8 cellular contexts compared by ENCODE assay signal in the genomic region with DNA sequence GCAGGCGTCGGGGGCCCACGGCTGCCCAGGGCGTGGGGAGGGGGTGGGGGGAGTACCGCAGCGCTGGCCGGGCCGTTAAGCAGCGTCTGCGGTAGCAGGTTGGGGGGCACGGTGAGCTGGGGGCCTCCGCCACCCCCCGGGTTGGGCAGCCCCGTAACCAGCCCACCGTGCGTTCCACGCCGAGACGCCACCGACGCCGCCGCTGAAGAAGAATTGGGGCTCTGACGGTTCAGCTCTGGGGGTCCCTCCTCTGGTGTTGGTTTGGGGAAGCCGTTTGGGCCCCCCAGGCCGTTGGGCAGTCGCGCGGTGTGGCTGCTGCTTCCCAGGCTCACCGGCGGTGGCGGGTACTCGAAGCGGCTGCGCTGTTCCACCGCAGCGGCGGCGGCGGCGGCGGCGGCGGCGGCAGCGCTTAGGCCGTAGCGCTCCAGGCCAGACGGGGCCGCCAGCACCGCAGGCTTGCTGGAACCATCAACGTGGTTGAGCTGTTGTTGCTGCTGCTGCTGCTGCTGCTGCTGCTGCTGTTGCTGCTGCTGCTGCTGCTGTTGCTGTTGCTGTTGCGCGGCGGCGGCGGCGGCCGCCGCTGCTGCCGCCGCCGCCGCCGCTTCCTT. TPM values are rescaled to one million over a fixed set of nuclear protein-coding genes. Genes with fewer than 3 reads are reported as not detected.
DNase-seq lines count a peak whose midpoint lies in the region; TF ChIP-seq lines count a peak whose summit lies in the region.

No MANE protein-coding gene starts in this region.

- H3K4me3 ChIP-seq in HUES6 (ENCODE audit: low read depth, low read length) (peak overlapping the region; percentile 84), WERI-Rb-1 (ENCODE audit: low read depth, low read length) (peak overlapping the region; percentile 81), lower leg skin (ENCODE audit: low read depth, poor library complexity, severe bottlenecking) (peak overlapping the region; percentile 84), stomach smooth muscle (ENCODE audit: low read length in 2 of 2) (peak overlapping the region; percentile 86 to 95)

- DNase-seq in GM13976 (ENCODE audit: low spot score), result peak; percentile 70
- no peak for DNase-seq in WERI-Rb-1
- no peak for DNase-seq in lower leg skin (ENCODE audit: low spot score in 2 of 2)
- no peak for DNase-seq in HT-29 (ENCODE audit: low spot score)

- H3K4me1 ChIP-seq in HUES6 (ENCODE audit: control insufficient read depth, insufficient read depth, low read length) (peaks cover 50% of the 10 kb centered on the region), stomach smooth muscle (ENCODE audit: control insufficient read depth, insufficient read depth, low read length) (peaks cover 65% of the 10 kb centered on the region)

- H3K27ac ChIP-seq in 22Rv1 (peak overlapping the region; percentile 100), HUES6 (ENCODE audit: low read depth, low read length) (no peak overlapping the region), WERI-Rb-1 (no peak overlapping the region; the same call in 1 of the 2 replicates), cingulate gyrus (ENCODE audit: low read depth, low read length) (peak overlapping the region; percentile 97), stomach smooth muscle (ENCODE audit: low read length) (peak overlapping the region; percentile 100)

- H3K9me3 ChIP-seq in HUES6 (ENCODE audit: control insufficient read depth, insufficient read depth, low read depth, low read length) (no peaks in the 10 kb centered on the region), WERI-Rb-1 (ENCODE audit: severe bottlenecking) (no peaks in the 10 kb centered on the region), stomach smooth muscle (ENCODE audit: control insufficient read depth in 2 of 2, low read length in 2 of 2) (no peaks in the 10 kb centered on the region)

- peak overlapping the region; percentile 91 for H3K9ac ChIP-seq in HUES6 (ENCODE audit: low read length)
- peak overlapping the region; percentile 97 to 99 for H3K9ac ChIP-seq in stomach smooth muscle (ENCODE audit: low read length in 2 of 2)

- TF ChIP-seq POLR2A in lower leg skin (IDR thresholded peaks at IDR 0.05), result no peak

- H3K27me3 ChIP-seq in HUES6 (ENCODE audit: control insufficient read depth, insufficient read depth, low read length) (peaks cover 6% of the 10 kb centered on the region), WERI-Rb-1 (ENCODE audit: insufficient read depth, low read depth, severe bottlenecking) (no peaks in the 10 kb centered on the region), stomach smooth muscle (ENCODE audit: control insufficient read depth in 1 of 2, insufficient read depth in 2 of 2, low read length in 2 of 2) (no peaks in the 10 kb centered on the region)

- TF ChIP-seq CTCF in 22Rv1 (IDR thresholded peaks at IDR 0.05) (no peak), GM13976 (IDR thresholded peaks at IDR 0.05; ENCODE audit: borderline replicate concordance, control extremely low read depth, extremely low read depth, insufficient read depth, missing control alignments) (peak; percentile 29), WERI-Rb-1 (IDR thresholded peaks at IDR 0.05; ENCODE audit: low read depth, low read length) (0 out of 2 replicates have a peak, but pooled peaks have one; percentile 1), lower leg skin (IDR thresholded peaks at IDR 0.05) (no peak)

- peaks cover 11% of the 10 kb centered on the region for H3K36me3 ChIP-seq in HUES6 (ENCODE audit: control insufficient read depth, insufficient read depth, low read length)
- peaks cover 10% of the 10 kb centered on the region for H3K36me3 ChIP-seq in WERI-Rb-1
- H3K36me3 ChIP-seq in stomach smooth muscle (ENCODE audit: control insufficient read depth in 2 of 2, insufficient read depth in 2 of 2, low read length in 2 of 2), result peaks cover 0 to 2% of the 10 kb centered on the region in 2 donors

- in situ Hi-C loops in GM13976 (cut with MboI; ENCODE audit: low sequenced_read_pairs, unreplicated experiment), result loop anchor here (10.0 kb wide), 1 partner anchor 62 kb away; no protein-coding TSS in a partner anchor

- intact Hi-C loops in lower leg skin (cut with DNase I; ENCODE audit: low total_unique reads), result no loop called here

- 0% methylated on average over 9 to 38 of the region's 65 CpGs for WGBS in lower leg skin, 2 donors

RNA-seq across cellular contexts. Expression of gene IRF2BPL, which starts 1.5 kb away (rescaled TPM):
- 100 to 1,000 TPM in 1 of 4 donors, 10 to 100 TPM in 3; 64.5 to 100 (median 94.0) TPM for total RNA-seq in lower leg skin
- total RNA-seq in HT-29 (2014; rRNA removed; shearing (Covaris generic)), result 25.7 and 31.9 TPM in 2 replicates

Comparison
In these comparisons a context has a peak if more than half of its experiments do, and no peak if none do; other contexts are left out.
1. H3K27ac ChIP-seq: peak in 22Rv1 (single experiment), cingulate gyrus (single experiment) and stomach smooth muscle (single experiment); none in HUES6 (single experiment) and WERI-Rb-1 (single experiment).
2. CTCF ChIP-seq: peak in GM13976 (single experiment) and WERI-Rb-1 (single experiment); none in 22Rv1 (single experiment) and lower leg skin (0 of 3).
3. Peak in every context shown above with its lines, with median percentiles within 50 percentile points of each other: H3K4me3 ChIP-seq.